Comparison of ENCODE assay signal across 1 cellular context in genomic region chr17:28042721-28043291, GRCh38.
TF ChIP-seq lines count a peak whose summit lies in the region.

No MANE protein-coding gene starts in this region.

TF ChIP-seq in GM23338, 12 proteins besides CTCF, POLR2A, EP300 and RAD21 (continued from another document):
- TF ChIP-seq, protein P1, sequence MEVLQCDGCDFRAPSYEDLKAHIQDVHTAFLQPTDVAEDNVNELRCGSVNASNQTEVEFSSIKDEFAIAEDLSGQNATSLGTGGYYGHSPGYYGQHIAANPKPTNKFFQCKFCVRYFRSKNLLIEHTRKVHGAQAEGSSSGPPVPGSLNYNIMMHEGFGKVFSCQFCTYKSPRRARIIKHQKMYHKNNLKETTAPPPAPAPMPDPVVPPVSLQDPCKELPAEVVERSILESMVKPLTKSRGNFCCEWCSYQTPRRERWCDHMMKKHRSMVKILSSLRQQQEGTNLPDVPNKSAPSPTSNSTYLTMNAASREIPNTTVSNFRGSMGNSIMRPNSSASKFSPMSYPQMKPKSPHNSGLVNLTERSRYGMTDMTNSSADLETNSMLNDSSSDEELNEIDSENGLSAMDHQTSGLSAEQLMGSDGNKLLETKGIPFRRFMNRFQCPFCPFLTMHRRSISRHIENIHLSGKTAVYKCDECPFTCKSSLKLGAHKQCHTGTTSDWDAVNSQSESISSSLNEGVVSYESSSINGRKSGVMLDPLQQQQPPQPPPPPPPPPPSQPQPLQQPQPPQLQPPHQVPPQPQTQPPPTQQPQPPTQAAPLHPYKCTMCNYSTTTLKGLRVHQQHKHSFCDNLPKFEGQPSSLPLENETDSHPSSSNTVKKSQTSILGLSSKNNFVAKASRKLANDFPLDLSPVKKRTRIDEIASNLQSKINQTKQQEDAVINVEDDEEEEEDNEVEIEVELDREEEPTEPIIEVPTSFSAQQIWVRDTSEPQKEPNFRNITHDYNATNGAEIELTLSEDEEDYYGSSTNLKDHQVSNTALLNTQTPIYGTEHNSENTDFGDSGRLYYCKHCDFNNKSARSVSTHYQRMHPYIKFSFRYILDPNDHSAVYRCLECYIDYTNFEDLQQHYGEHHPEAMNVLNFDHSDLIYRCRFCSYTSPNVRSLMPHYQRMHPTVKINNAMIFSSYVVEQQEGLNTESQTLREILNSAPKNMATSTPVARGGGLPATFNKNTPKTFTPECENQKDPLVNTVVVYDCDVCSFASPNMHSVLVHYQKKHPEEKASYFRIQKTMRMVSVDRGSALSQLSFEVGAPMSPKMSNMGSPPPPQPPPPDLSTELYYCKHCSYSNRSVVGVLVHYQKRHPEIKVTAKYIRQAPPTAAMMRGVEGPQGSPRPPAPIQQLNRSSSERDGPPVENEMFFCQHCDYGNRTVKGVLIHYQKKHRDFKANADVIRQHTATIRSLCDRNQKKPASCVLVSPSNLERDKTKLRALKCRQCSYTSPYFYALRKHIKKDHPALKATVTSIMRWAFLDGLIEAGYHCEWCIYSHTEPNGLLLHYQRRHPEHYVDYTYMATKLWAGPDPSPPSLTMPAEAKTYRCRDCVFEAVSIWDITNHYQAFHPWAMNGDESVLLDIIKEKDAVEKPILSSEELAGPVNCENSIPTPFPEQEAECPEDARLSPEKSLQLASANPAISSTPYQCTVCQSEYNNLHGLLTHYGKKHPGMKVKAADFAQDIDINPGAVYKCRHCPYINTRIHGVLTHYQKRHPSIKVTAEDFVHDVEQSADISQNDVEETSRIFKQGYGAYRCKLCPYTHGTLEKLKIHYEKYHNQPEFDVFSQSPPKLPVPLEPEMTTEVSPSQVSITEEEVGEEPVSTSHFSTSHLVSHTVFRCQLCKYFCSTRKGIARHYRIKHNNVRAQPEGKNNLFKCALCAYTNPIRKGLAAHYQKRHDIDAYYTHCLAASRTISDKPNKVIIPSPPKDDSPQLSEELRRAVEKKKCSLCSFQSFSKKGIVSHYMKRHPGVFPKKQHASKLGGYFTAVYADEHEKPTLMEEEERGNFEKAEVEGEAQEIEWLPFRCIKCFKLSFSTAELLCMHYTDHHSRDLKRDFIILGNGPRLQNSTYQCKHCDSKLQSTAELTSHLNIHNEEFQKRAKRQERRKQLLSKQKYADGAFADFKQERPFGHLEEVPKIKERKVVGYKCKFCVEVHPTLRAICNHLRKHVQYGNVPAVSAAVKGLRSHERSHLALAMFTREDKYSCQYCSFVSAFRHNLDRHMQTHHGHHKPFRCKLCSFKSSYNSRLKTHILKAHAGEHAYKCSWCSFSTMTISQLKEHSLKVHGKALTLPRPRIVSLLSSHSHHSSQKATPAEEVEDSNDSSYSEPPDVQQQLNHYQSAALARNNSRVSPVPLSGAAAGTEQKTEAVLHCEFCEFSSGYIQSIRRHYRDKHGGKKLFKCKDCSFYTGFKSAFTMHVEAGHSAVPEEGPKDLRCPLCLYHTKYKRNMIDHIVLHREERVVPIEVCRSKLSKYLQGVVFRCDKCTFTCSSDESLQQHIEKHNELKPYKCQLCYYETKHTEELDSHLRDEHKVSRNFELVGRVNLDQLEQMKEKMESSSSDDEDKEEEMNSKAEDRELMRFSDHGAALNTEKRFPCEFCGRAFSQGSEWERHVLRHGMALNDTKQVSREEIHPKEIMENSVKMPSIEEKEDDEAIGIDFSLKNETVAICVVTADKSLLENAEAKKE (CRISPR knock-in tag; IDR thresholded peaks at IDR 0.05) = no peak
TF ChIP-seq in GM23338: peak in this region for 0.
